In the genomic region with DNA sequence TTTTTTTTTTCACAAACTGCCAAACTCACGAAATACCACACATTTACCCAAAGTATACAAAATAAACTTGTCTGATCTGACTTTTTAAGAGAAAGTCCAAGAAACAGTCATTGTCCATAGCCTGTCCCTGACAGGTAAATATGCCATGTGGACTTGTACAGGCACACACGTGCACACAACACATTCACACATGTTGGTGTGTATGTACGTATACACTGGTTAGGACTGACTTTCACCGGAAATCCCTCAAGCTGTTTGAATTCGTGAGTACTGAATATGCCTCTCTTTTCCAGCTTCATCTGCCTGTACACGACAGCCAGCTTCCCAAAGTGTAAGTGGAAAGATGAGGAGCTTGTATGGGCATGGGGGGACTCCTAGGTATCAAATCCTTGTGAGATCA, we compare ENCODE assay signal across 30 cellular contexts. TPM values are rescaled to one million over a fixed set of nuclear protein-coding genes. Genes with fewer than 3 reads are reported as not detected.
DNase-seq lines count a peak whose midpoint lies in the region; ATAC-seq and TF ChIP-seq lines count a peak whose summit lies in the region.
"Had no signal": no experiment of that assay in that cellular context is flagged by ENCODE, and none has a peak within 500 bp of the region (broad histone marks: within the 10 kb centered on the region; RNA-seq: fewer than 3 reads in every experiment).

No MANE protein-coding gene starts in this region.

- peaks cover 0 to 24% (median 3%) of the 10 kb centered on the region in 9 donors for H3K4me1 ChIP-seq in heart right ventricle
- peaks cover 1% of the 10 kb centered on the region for H3K4me1 ChIP-seq in mesenchymal stem cell (ENCODE audit: control insufficient read depth, insufficient read depth, low read depth, low read length)
- H3K4me1 ChIP-seq: testis had no signal

- no peak overlapping the region for H3K14ac ChIP-seq in mesenchymal stem cell (ENCODE audit: low read length in 2 of 2)

- H3K4me3 ChIP-seq in heart right ventricle, result peak overlapping the region in 4 of 10 donors; percentile 33 to 54 (median 42)
- no peak overlapping the region for H3K4me3 ChIP-seq in epithelial cell of esophagus (ENCODE audit: low read length)
- H3K4me3 ChIP-seq in mesenchymal stem cell (ENCODE audit: insufficient read depth in 1 of 2, low read depth in 1 of 2, low read length in 2 of 2), result no peak overlapping the region
- H3K4me3 ChIP-seq: K562, SK-N-MC had no signal

- no peak overlapping the region for H3K4me2 ChIP-seq in mesenchymal stem cell (ENCODE audit: low read length, poor library complexity, severe bottlenecking)

- H4K91ac ChIP-seq in mesenchymal stem cell (ENCODE audit: low read length), result no peak overlapping the region

- 58 to 77% methylated on average over 6 of the region's 6 CpGs for WGBS in heart right ventricle, 2 donors
- 100% methylated on average over 5 of the region's 6 CpGs for WGBS in mesenchymal stem cell

- intact Hi-C loops in heart right ventricle (cut with DNase I), result loop anchor here in 1 of 10 donors (10.0 kb wide), 1 partner anchor 276 kb away; no protein-coding TSS in a partner anchor
- intact Hi-C loops in Right ventricle myocardium inferior (cut with DNase I), result no loop called here
- intact Hi-C loops in natural killer cell (cut with micrococcal nuclease), result no loop called here

- ATAC-seq in heart right ventricle (no peak), Right ventricle myocardium inferior (no peak), HG03280 (IDR thresholded peaks at IDR 0.05; ENCODE audit: unreplicated experiment) (no peak), natural killer cell (no peak)
- ATAC-seq: activated naive CD8-positive, alpha-beta T cell treated with anti-CD3 and anti-CD28 coated beads, Interleukin-2, amount 50 U/mL, for 24 hours; K562; natural killer cell treated with Interleukin-12 subunit alpha and Interleukin-12 subunit beta and Interleukin-15 and Interleukin-18, amount 100 ng/mL, for 72 hours; stimulated activated effector memory CD8-positive, alpha-beta T cell treated with anti-CD3 and anti-CD28 coated beads, Interleukin-12 subunit alpha, Interleukin-12 subunit beta, amount 100 ng/mL, for 72 hours had no signal

- no peaks in the 10 kb centered on the region for H3K27me3 Mint-ChIP-seq in natural killer cell (ENCODE audit: low read depth in 2 of 2)
- H3K27me3 Mint-ChIP-seq: natural killer cell treated with Interleukin-12 subunit alpha and Interleukin-12 subunit beta and Interleukin-15 and Interleukin-18, amount 100 ng/mL, for 72 hours had no signal

- no peak overlapping the region for H3K4me3 Mint-ChIP-seq in natural killer cell
- H3K4me3 Mint-ChIP-seq: activated naive CD8-positive, alpha-beta T cell treated with anti-CD3 and anti-CD28 coated beads, Interleukin-2, amount 50 U/mL, for 24 hours; stimulated activated effector memory CD8-positive, alpha-beta T cell treated with anti-CD3 and anti-CD28 coated beads, Interleukin-12 subunit alpha, Interleukin-12 subunit beta, amount 100 ng/mL, for 72 hours; T-helper 1 cell treated with Interleukin-12 subunit alpha and Interleukin-12 subunit beta and Interleukin-4 antibody, amounts not matched to agents 30 μg/mL and 1 μg/mL, for 36 hours had no signal

- H2AFZ ChIP-seq in mesenchymal stem cell (ENCODE audit: low read depth, low read length), result no peak overlapping the region

- no peaks in the 10 kb centered on the region for H3K4me1 Mint-ChIP-seq in natural killer cell
- H3K4me1 Mint-ChIP-seq: activated naive CD8-positive, alpha-beta T cell treated with anti-CD3 and anti-CD28 coated beads, Interleukin-2, amount 50 U/mL, for 24 hours; stimulated activated effector memory CD8-positive, alpha-beta T cell treated with anti-CD3 and anti-CD28 coated beads, Interleukin-12 subunit alpha, Interleukin-12 subunit beta, amount 100 ng/mL, for 72 hours had no signal

- peak overlapping the region; percentile 59 to 66 for H3K18ac ChIP-seq in mesenchymal stem cell (ENCODE audit: low read depth in 1 of 2, low read length in 2 of 2)

- H2AK5ac ChIP-seq in mesenchymal stem cell (ENCODE audit: low read length, severe bottlenecking), result no peak overlapping the region

- peak overlapping the region in 6 of 10 donors; percentile 52 to 81 (median 66) for H3K27ac ChIP-seq in heart right ventricle
- H3K27ac ChIP-seq in mesenchymal stem cell (ENCODE audit: low read length, poor library complexity, severe bottlenecking), result no peak overlapping the region
- H3K27ac ChIP-seq: ovary, SK-N-MC had no signal

- H3K79me1 ChIP-seq in mesenchymal stem cell (replicated peaks; ENCODE audit: low read length, poor library complexity, severe bottlenecking), result no peaks in the 10 kb centered on the region

- H3K4ac ChIP-seq in mesenchymal stem cell (ENCODE audit: low read depth in 1 of 2, low read length in 2 of 2), result no peak overlapping the region

- peak overlapping the region in 1 of 2 experiments; percentile 89 for H2BK12ac ChIP-seq in mesenchymal stem cell (ENCODE audit: low read length in 2 of 2)

- H3K9ac ChIP-seq in mesenchymal stem cell (ENCODE audit: low read length), result no peak overlapping the region

- no peak overlapping the region for H2BK5ac ChIP-seq in mesenchymal stem cell (ENCODE audit: low read depth, low read length, poor library complexity, severe bottlenecking)

- H3K9me3 Mint-ChIP-seq in natural killer cell, result peaks cover 8% of the 10 kb centered on the region in 2 donors
- H3K9me3 Mint-ChIP-seq: activated naive CD8-positive, alpha-beta T cell treated with anti-CD3 and anti-CD28 coated beads, Interleukin-2, amount 50 U/mL, for 24 hours; brain; mesothelial cell of epicardium; T-helper 1 cell treated with Interleukin-12 subunit alpha and Interleukin-12 subunit beta and Interleukin-4 antibody, amounts not matched to agents 30 μg/mL and 1 μg/mL, for 36 hours had no signal

- no peaks in the 10 kb centered on the region for H3K36me3 Mint-ChIP-seq in natural killer cell
- H3K36me3 Mint-ChIP-seq: brain; mesothelial cell of epicardium; natural killer cell treated with Interleukin-12 subunit alpha and Interleukin-12 subunit beta and Interleukin-15 and Interleukin-18, amount 100 ng/mL, for 72 hours; stimulated activated effector memory CD8-positive, alpha-beta T cell treated with anti-CD3 and anti-CD28 coated beads, Interleukin-12 subunit alpha, Interleukin-12 subunit beta, amount 100 ng/mL, for 72 hours had no signal

- TF ChIP-seq CTCF in heart right ventricle (IDR thresholded peaks at IDR 0.05), result no peak
- no peak for TF ChIP-seq CTCF in epithelial cell of esophagus (IDR thresholded peaks at IDR 0.05; ENCODE audit: insufficient read depth, low read depth, low read length, missing control alignments)
- TF ChIP-seq CTCF in natural killer cell (IDR thresholded peaks at IDR 0.05), result no peak

- H3K36me3 ChIP-seq in heart right ventricle, result no peaks in the 10 kb centered on the region
- H3K36me3 ChIP-seq in mesenchymal stem cell (ENCODE audit: control insufficient read depth in 1 of 2, insufficient read depth in 2 of 2, low read depth in 1 of 2, low read length in 2 of 2), result no peaks in the 10 kb centered on the region
- H3K36me3 ChIP-seq: ovary had no signal

- no peak overlapping the region for H3K23ac ChIP-seq in mesenchymal stem cell (ENCODE audit: low read length in 2 of 2)

- H3K27me3 ChIP-seq in heart right ventricle (no peaks in the 10 kb centered on the region), mesenchymal stem cell (ENCODE audit: control insufficient read depth in 1 of 2, insufficient read depth in 1 of 2, low read length in 2 of 2) (no peaks in the 10 kb centered on the region)
- H3K27me3 ChIP-seq: ovary, testis had no signal

- H4K8ac ChIP-seq in mesenchymal stem cell (ENCODE audit: low read length), result no peak overlapping the region

- DNase-seq in heart right ventricle, result no peak
- DNase-seq in Right ventricle myocardium inferior (ENCODE audit: missing footprints), result no peak
- peak; percentile 2 for DNase-seq in epithelial cell of esophagus (ENCODE audit: low read depth)
- DNase-seq in mesenchymal stem cell, result no peak
- DNase-seq in NOMO-1 treated with dmso at 0.1 percent for 144 hours (lab: John Stamatoyannopoulos, UW; ENCODE audit: unreplicated experiment), result no peak
- no peak for DNase-seq in GOT3 (lab: John Stamatoyannopoulos, UW)
- no peak for DNase-seq in natural killer cell
- DNase-seq: activated CD8-positive, alpha-beta memory T cell treated with anti-CD3 and anti-CD28 coated beads for 24 hours; activated gamma-delta T cell treated with Interleukin-2 at 50 U/mL for 16 hours; activated naive CD8-positive, alpha-beta T cell treated with anti-CD3 and anti-CD28 coated beads, Interleukin-2, amount 50 U/mL, for 24 hours; activated T-cell treated with anti-CD3 and anti-CD28 coated beads, Interleukin-2, amount 50 U/mL, for 1 hour; DMS79; NCI-H146; NCI-H2171 treated with DMSO at 0.1 percent for 48 hours; NCI-H524 treated with DMSO at 0.1 percent for 48 hours; NK-92 treated with Interleukin-12 subunit alpha and Interleukin-12 subunit beta, amount 100 ng/mL, for 24 hours; retina; RPMI8226; stimulated activated CD4-positive, alpha-beta T cell treated with anti-CD3 and anti-CD28 coated beads, Interleukin-2, amount 100 ng/mL, for 48 hours had no signal

- H2BK120ac ChIP-seq in mesenchymal stem cell (ENCODE audit: low read depth, low read length), result no peak overlapping the region

- no peak overlapping the region for H2BK15ac ChIP-seq in mesenchymal stem cell (ENCODE audit: low read depth, poor library complexity, severe bottlenecking)

- no peak overlapping the region for H3K27ac Mint-ChIP-seq in natural killer cell
- H3K27ac Mint-ChIP-seq: activated naive CD8-positive, alpha-beta T cell treated with anti-CD3 and anti-CD28 coated beads, Interleukin-2, amount 50 U/mL, for 24 hours; natural killer cell treated with Interleukin-12 subunit alpha and Interleukin-12 subunit beta and Interleukin-15 and Interleukin-18, amount 100 ng/mL, for 72 hours; stimulated activated effector memory CD8-positive, alpha-beta T cell treated with anti-CD3 and anti-CD28 coated beads, Interleukin-12 subunit alpha, Interleukin-12 subunit beta, amount 100 ng/mL, for 72 hours; T-helper 1 cell treated with Interleukin-12 subunit alpha and Interleukin-12 subunit beta and Interleukin-4 antibody, amounts not matched to agents 30 μg/mL and 1 μg/mL, for 36 hours had no signal

- H3K9me3 ChIP-seq in heart right ventricle (no peaks in the 10 kb centered on the region), mesenchymal stem cell (ENCODE audit: control insufficient read depth, low read length) (no peaks in the 10 kb centered on the region)
- H3K9me3 ChIP-seq: ovary, testis had no signal

RNA-seq across cellular contexts. Expression of gene HGF, which starts 1.0 kb away (rescaled TPM):
- 1 to 10 TPM; 1.4 to 5.8 (median 2.9) TPM for total RNA-seq in heart right ventricle
- 1 to 10 TPM; 1.2 to 1.5 TPM for polyA plus RNA-seq in heart right ventricle
- total RNA-seq in Right ventricle myocardium inferior, result 3.1 TPM
- 103 TPM for polyA plus RNA-seq in mesenchymal stem cell (2013, experiment 1 of 2)
- polyA plus RNA-seq in mesenchymal stem cell (2013, experiment 2 of 2), result 107 TPM
- total RNA-seq in natural killer cell, result 1 to 10 TPM in 1 of 3 donors, under 1 TPM in 2; 0.43 to 7.4 (median 0.94) TPM
- total RNA-seq: A172 had no signal
- polyA plus RNA-seq: K562 had no signal
